ENCODE assay signal across 1 cellular context in genomic region chr20:63519765-63520593, GRCh38.
A peak's percentile ranks its signal among the peaks of the same experiment; 100 is the strongest.
TF ChIP-seq lines count a peak whose summit lies in the region.

No MANE protein-coding gene starts in this region.

TF ChIP-seq in HEK293, 187 proteins besides CTCF, POLR2A, EP300 and RAD21 (continued from another document and continues in another):
- TF ChIP-seq REST (tag by site-specific recombination; IDR thresholded peaks at IDR 0.05), result no peak
- no peak for TF ChIP-seq INSM2 (tag by site-specific recombination; IDR thresholded peaks at IDR 0.05)
- no peak for TF ChIP-seq ZBTB11 (tag by site-specific recombination; conservative IDR thresholded peaks at IDR 0.05; ENCODE audit: low read depth)
- TF ChIP-seq ZNF843 (tag by site-specific recombination; IDR thresholded peaks at IDR 0.05), result no peak
- no peak for TF ChIP-seq ZNF433 (tag by site-specific recombination; IDR thresholded peaks at IDR 0.05; ENCODE audit: low read depth)
- peak; percentile 86 for TF ChIP-seq ZBTB20 (tag by site-specific recombination; IDR thresholded peaks at IDR 0.05)
- TF ChIP-seq ZNF398 (tag by site-specific recombination; IDR thresholded peaks at IDR 0.05), result peak; percentile 87
- TF ChIP-seq KLF17 (tag by site-specific recombination; IDR thresholded peaks at IDR 0.05), result peak; percentile 60; the same call in 1 of the 2 replicates
- peak; percentile 72 for TF ChIP-seq ZBTB26 (tag by site-specific recombination; optimal IDR thresholded peaks at IDR 0.05)
- no peak for TF ChIP-seq REPIN1 (tag by site-specific recombination; IDR thresholded peaks at IDR 0.05; ENCODE audit: low read depth)
- no peak for TF ChIP-seq TCF7L2 (IDR thresholded peaks at IDR 0.05; ENCODE audit: borderline replicate concordance, low read depth, low read length)
- no peak for TF ChIP-seq MZF1 (tag by site-specific recombination; IDR thresholded peaks at IDR 0.05; ENCODE audit: borderline replicate concordance)
- TF ChIP-seq ZNF664 (tag by site-specific recombination; IDR thresholded peaks at IDR 0.05), result no peak
- TF ChIP-seq ZNF544 (tag by site-specific recombination; IDR thresholded peaks at IDR 0.05), result no peak
- no peak for TF ChIP-seq ZNF202 (tag by site-specific recombination; IDR thresholded peaks at IDR 0.05; ENCODE audit: borderline replicate concordance)
- peak; percentile 97; the same call in 1 of the 2 replicates for TF ChIP-seq KLF16 (tag by site-specific recombination; IDR thresholded peaks at IDR 0.05)
- peak; percentile 89 for TF ChIP-seq ZNF335 (tag by site-specific recombination; conservative IDR thresholded peaks at IDR 0.05)
- no peak for TF ChIP-seq ZNF148 (tag by site-specific recombination; IDR thresholded peaks at IDR 0.05; ENCODE audit: borderline replicate concordance)
- no peak for TF ChIP-seq ZNF324 (tag by site-specific recombination; IDR thresholded peaks at IDR 0.05)
- TF ChIP-seq HIC1 (tag by site-specific recombination; IDR thresholded peaks at IDR 0.05), result peak; percentile 68
- no peak for TF ChIP-seq ZNF596 (tag by site-specific recombination; IDR thresholded peaks at IDR 0.05)
- TF ChIP-seq ZNF571 (tag by site-specific recombination; IDR thresholded peaks at IDR 0.05), result no peak
- TF ChIP-seq ZNF707 (tag by site-specific recombination; IDR thresholded peaks at IDR 0.05), result no peak
- TF ChIP-seq ZXDB (tag by site-specific recombination; IDR thresholded peaks at IDR 0.05), result peak; percentile 52
- no peak for TF ChIP-seq ZNF416 (tag by site-specific recombination; IDR thresholded peaks at IDR 0.05)
- no peak for TF ChIP-seq PRDM1 (tag by site-specific recombination; IDR thresholded peaks at IDR 0.05)
- no peak for TF ChIP-seq ZBTB21 (tag by site-specific recombination; IDR thresholded peaks at IDR 0.05)
- no peak for TF ChIP-seq ZNF704 (tag by site-specific recombination; IDR thresholded peaks at IDR 0.05)
- no peak for TF ChIP-seq ZNF624 (tag by site-specific recombination; IDR thresholded peaks at IDR 0.05)
- TF ChIP-seq ZBTB48 (tag by site-specific recombination; IDR thresholded peaks at IDR 0.05), result no peak
- TF ChIP-seq ZNF394 (tag by site-specific recombination; IDR thresholded peaks at IDR 0.05; ENCODE audit: borderline replicate concordance), result no peak
- no peak for TF ChIP-seq KLF10 (tag by site-specific recombination; IDR thresholded peaks at IDR 0.05)
- no peak for TF ChIP-seq OVOL3 (tag by site-specific recombination; IDR thresholded peaks at IDR 0.05)
- TF ChIP-seq ZNF558 (tag by site-specific recombination; IDR thresholded peaks at IDR 0.05), result no peak
- peak; percentile 91 for TF ChIP-seq ZFHX2 (tag by site-specific recombination; conservative IDR thresholded peaks at IDR 0.05)
- TF ChIP-seq GLIS1 (tag by site-specific recombination; IDR thresholded peaks at IDR 0.05), result peak; percentile 47
- no peak for TF ChIP-seq PRDM6 (tag by site-specific recombination; IDR thresholded peaks at IDR 0.05)
- peak; percentile 27; the same call in 1 of the 2 replicates for TF ChIP-seq ZNF76 (tag by site-specific recombination; IDR thresholded peaks at IDR 0.05; ENCODE audit: borderline replicate concordance, low read depth)
- no peak for TF ChIP-seq SALL2 (tag by site-specific recombination; IDR thresholded peaks at IDR 0.05; ENCODE audit: borderline replicate concordance)
- no peak for TF ChIP-seq OSR2 (tag by site-specific recombination; IDR thresholded peaks at IDR 0.05)
- peak; percentile 82 for TF ChIP-seq EGR2 (tag by site-specific recombination; IDR thresholded peaks at IDR 0.05; ENCODE audit: low read depth)
